ENCODE assay signal across 19 cellular contexts in genomic region chr6:142162780-142163179, GRCh38. TPM values are rescaled to one million over a fixed set of nuclear protein-coding genes. Genes with fewer than 3 reads are reported as not detected.
A peak's percentile ranks its signal among the peaks of the same experiment; 100 is the strongest.
DNase-seq lines count a peak whose midpoint lies in the region; ATAC-seq and TF ChIP-seq lines count a peak whose summit lies in the region.
"Had no signal": no experiment of that assay in that cellular context is flagged by ENCODE, and none has a peak within 500 bp of the region (broad histone marks: within the 10 kb centered on the region; RNA-seq: fewer than 3 reads in every experiment).

No MANE protein-coding gene starts in this region.

- H3K36me3 Mint-ChIP-seq in CD4-positive, alpha-beta T cell (ENCODE audit: low read depth) = peaks cover 29% of the 10 kb centered on the region
- peaks cover 3% of the 10 kb centered on the region for H3K36me3 Mint-ChIP-seq in chondrocyte (ENCODE audit: low read depth)

- POLR2A ChIA-PET in CD4-positive, alpha-beta T cell (lab: Charles Lee) = no interaction called here

- DNase-seq in CD4-positive, alpha-beta T cell = no peak
- DNase-seq in NCI-H1092 (lab: John Stamatoyannopoulos, UW) = peak; percentile 0
- peak; percentile 21 for DNase-seq in NCI-H774 (lab: John Stamatoyannopoulos, UW)
- no peak for DNase-seq in chondrocyte (ENCODE audit: low spot score)
- DNase-seq in GM13977 (ENCODE audit: low spot score) = no peak
- DNase-seq in NCI-H187 treated with DMSO at 0.1 percent for 48 hours (lab: John Stamatoyannopoulos, UW) = no peak
- DNase-seq: CD4-positive, CD25-positive, alpha-beta regulatory T cell; COR-L47; DMS79; HFFc6; IMR-90; NCI-H187; NCI-H345; NCI-H524; PC-9; T-cell had no signal

- no peak for TF ChIP-seq CTCF in CD4-positive, alpha-beta T cell (IDR thresholded peaks at IDR 0.05)
- no peak for TF ChIP-seq CTCF in chondrocyte (IDR thresholded peaks at IDR 0.05)
- TF ChIP-seq CTCF in GM13977 (IDR thresholded peaks at IDR 0.05; ENCODE audit: extremely low read depth, insufficient read depth, missing control alignments) = no peak

- H3K9me3 ChIP-seq in CD4-positive, alpha-beta T cell (ENCODE audit: control insufficient read depth, low read length) = no peaks in the 10 kb centered on the region

- in situ Hi-C loops in GM13977 (cut with MboI; ENCODE audit: low pct_unique_long_range_greater_than_20kb, low sequenced_read_pairs, unreplicated experiment) = no loop called here

- no peaks in the 10 kb centered on the region for H3K27me3 Mint-ChIP-seq in CD4-positive, alpha-beta T cell
- no peaks in the 10 kb centered on the region for H3K27me3 Mint-ChIP-seq in chondrocyte (ENCODE audit: low read depth)
- H3K27me3 Mint-ChIP-seq: CD4-positive, CD25-positive, alpha-beta regulatory T cell; T-cell had no signal

- ATAC-seq in CD4-positive, alpha-beta T cell (ENCODE audit: poor library complexity) = no peak
- ATAC-seq in HG02852 (IDR thresholded peaks at IDR 0.05; ENCODE audit: unreplicated experiment) = no peak
- ATAC-seq: T-cell had no signal

- H3K9me3 Mint-ChIP-seq in CD4-positive, alpha-beta T cell = no peaks in the 10 kb centered on the region
- no peaks in the 10 kb centered on the region for H3K9me3 Mint-ChIP-seq in chondrocyte (ENCODE audit: low read depth)
- H3K9me3 Mint-ChIP-seq: CD4-positive, CD25-positive, alpha-beta regulatory T cell; HFFc6; T-cell had no signal

- peak overlapping the region; percentile 6 for H3K27ac Mint-ChIP-seq in CD4-positive, alpha-beta T cell
- H3K27ac Mint-ChIP-seq in chondrocyte (ENCODE audit: unreplicated experiment) = peak overlapping the region; percentile 2
- H3K27ac Mint-ChIP-seq: HFFc6, T-cell had no signal

- peaks cover 54% of the 10 kb centered on the region for H3K4me1 Mint-ChIP-seq in CD4-positive, alpha-beta T cell (ENCODE audit: low read depth)
- H3K4me1 Mint-ChIP-seq in chondrocyte (ENCODE audit: low read depth) = peaks cover 23% of the 10 kb centered on the region

- CTCF ChIA-PET in CD4-positive, alpha-beta T cell (lab: Charles Lee) = no interaction called here

- H3K27me3 ChIP-seq in CD4-positive, alpha-beta T cell (ENCODE audit: control insufficient read depth, insufficient read depth, low read length) = no peaks in the 10 kb centered on the region

- no peak overlapping the region for H3K4me3 Mint-ChIP-seq in CD4-positive, alpha-beta T cell
- no peak overlapping the region for H3K4me3 Mint-ChIP-seq in chondrocyte (ENCODE audit: unreplicated experiment)
- H3K4me3 Mint-ChIP-seq: CD4-positive, CD25-positive, alpha-beta regulatory T cell; HFFc6; T-cell had no signal

- intact Hi-C loops in CD4-positive, alpha-beta T cell (cut with DNase I, micrococcal nuclease) = no loop called here

- H3K27ac ChIP-seq in CD4-positive, alpha-beta T cell (ENCODE audit: low read depth, low read length) = no peak overlapping the region
- H3K27ac ChIP-seq: KMS-11, PC-9, RWPE1 had no signal

RNA-seq across cellular contexts. Expression of gene VTA1, which starts 15.7 kb away (rescaled TPM):
- total RNA-seq in CD4-positive, alpha-beta T cell = 10 to 100 TPM; 13.5 to 18.0 TPM
- total RNA-seq in chondrocyte = 35.9 to 44.5 TPM (median 39.3 TPM) in 3 replicates

RNA-seq across cellular contexts. Expression of gene NMBR, which starts 15.9 kb away (rescaled TPM):
- total RNA-seq in CD4-positive, alpha-beta T cell = not detected
- total RNA-seq in chondrocyte = not detected in 3 replicates
- total RNA-seq: CD4-positive, CD25-positive, alpha-beta regulatory T cell; IMR-90; T-cell had no signal

RNA-seq across cellular contexts. Expression of gene GJE1, which starts 30.1 kb away (rescaled TPM):
- total RNA-seq in CD4-positive, alpha-beta T cell = not detected
- total RNA-seq in chondrocyte = not detected in 3 replicates
- total RNA-seq: CD4-positive, CD25-positive, alpha-beta regulatory T cell; HFFc6; IMR-90; PC-9; T-cell had no signal

Comparison
In these comparisons a context has a peak if more than half of its experiments do, and no peak if none do; other contexts are left out.
1. DNase-seq: peak in NCI-H1092 (single experiment) and NCI-H774 (single experiment); none in CD4-positive, alpha-beta T cell (0 of 10), chondrocyte (single experiment), GM13977 (single experiment) and NCI-H187 treated with DMSO at 0.1 percent for 48 hours (single experiment).